1 cellular context compared by ENCODE assay signal in the genomic region with DNA sequence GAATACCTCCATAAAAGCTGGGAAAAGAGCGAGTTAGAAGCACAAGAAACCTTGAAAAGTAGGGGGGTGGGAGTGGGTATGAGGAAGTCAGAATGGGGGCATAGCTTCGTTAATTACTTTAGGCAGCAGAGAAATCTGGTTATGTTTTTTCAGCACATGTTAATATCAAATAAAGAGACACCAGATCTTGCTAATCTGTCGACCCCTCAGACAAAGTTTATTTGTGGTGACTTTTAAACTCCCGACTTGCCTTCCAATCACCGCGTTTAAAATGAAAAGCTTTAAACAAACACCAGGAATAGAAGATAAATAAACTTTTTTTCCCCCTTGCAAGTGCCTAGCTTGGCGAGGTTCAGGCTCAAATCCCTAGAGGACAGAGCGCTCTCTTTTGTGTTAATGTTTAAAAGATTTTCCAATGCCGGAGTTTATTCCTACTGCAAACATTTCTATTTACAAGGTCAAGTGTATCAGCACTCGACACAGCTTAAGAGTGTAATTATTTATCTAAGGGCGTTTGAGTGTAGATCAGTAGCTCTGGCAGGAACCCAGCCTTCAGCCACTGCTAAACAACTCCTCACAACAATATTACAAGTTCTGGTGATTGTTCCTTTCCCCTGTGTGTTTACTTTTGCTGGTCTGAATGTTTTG.
TF ChIP-seq lines count a peak whose summit lies in the region.

No MANE protein-coding gene starts in this region.

TF ChIP-seq in HepG2, 621 proteins besides CTCF, POLR2A, EP300 and RAD21 (continued from another document and continues in another):
- TF ChIP-seq, protein P1, sequence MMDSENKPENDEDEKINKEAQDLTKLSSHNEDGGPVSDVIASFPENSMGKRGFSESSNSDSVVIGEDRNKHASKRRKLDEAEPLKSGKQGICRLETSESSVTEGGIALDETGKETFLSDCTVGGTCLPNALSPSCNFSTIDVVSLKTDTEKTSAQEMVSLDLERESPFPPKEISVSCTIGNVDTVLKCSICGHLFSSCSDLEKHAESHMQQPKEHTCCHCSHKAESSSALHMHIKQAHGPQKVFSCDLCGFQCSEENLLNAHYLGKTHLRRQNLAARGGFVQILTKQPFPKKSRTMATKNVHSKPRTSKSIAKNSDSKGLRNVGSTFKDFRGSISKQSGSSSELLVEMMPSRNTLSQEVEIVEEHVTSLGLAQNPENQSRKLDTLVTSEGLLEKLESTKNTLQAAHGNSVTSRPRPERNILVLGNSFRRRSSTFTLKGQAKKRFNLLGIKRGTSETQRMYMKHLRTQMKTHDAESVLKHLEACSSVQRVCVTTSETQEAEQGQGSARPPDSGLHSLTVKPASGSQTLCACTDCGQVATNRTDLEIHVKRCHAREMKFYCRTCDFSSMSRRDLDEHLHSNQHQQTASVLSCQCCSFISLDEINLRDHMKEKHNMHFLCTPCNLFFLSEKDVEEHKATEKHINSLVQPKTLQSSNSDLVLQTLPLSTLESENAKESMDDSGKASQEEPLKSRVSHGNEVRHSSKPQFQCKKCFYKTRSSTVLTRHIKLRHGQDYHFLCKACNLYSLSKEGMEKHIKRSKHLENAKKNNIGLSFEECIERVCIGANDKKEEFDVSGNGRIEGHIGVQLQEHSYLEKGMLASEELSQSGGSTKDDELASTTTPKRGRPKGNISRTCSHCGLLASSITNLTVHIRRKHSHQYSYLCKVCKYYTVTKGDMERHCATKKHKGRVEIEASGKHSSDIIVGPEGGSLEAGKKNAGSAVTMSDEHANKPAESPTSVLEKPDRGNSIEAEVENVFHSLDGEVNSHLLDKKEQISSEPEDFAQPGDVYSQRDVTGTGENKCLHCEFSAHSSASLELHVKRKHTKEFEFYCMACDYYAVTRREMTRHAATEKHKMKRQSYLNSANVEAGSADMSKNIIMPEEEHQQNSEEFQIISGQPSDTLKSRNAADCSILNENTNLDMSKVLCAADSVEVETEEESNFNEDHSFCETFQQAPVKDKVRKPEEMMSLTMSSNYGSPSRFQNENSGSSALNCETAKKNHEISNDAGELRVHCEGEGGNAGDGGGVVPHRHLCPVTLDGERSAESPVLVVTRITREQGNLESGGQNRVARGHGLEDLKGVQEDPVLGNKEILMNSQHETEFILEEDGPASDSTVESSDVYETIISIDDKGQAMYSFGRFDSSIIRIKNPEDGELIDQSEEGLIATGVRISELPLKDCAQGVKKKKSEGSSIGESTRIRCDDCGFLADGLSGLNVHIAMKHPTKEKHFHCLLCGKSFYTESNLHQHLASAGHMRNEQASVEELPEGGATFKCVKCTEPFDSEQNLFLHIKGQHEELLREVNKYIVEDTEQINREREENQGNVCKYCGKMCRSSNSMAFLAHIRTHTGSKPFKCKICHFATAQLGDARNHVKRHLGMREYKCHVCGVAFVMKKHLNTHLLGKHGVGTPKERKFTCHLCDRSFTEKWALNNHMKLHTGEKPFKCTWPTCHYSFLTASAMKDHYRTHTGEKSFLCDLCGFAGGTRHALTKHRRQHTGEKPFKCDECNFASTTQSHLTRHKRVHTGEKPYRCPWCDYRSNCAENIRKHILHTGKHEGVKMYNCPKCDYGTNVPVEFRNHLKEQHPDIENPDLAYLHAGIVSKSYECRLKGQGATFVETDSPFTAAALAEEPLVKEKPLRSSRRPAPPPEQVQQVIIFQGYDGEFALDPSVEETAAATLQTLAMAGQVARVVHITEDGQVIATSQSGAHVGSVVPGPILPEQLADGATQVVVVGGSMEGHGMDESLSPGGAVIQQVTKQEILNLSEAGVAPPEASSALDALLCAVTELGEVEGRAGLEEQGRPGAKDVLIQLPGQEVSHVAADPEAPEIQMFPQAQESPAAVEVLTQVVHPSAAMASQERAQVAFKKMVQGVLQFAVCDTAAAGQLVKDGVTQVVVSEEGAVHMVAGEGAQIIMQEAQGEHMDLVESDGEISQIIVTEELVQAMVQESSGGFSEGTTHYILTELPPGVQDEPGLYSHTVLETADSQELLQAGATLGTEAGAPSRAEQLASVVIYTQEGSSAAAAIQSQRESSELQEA (CRISPR knock-in tag; IDR thresholded peaks at IDR 0.05; ENCODE audit: not compliant biosample characterization): no peak
- TF ChIP-seq RCOR2 (CRISPR knock-in tag; IDR thresholded peaks at IDR 0.05) (no peak), ZNF296 (CRISPR knock-in tag; conservative IDR thresholded peaks at IDR 0.05) (no peak), SMARCE1 (IDR thresholded peaks at IDR 0.05; ENCODE audit: borderline replicate concordance) (no peak), WIZ (CRISPR knock-in tag; IDR thresholded peaks at IDR 0.05) (no peak), ZNF431 (CRISPR knock-in tag; IDR thresholded peaks at IDR 0.05; ENCODE audit: borderline replicate concordance, low read depth) (no peak), MXD4 (CRISPR knock-in tag; IDR thresholded peaks at IDR 0.05) (no peak), KAT8 (CRISPR knock-in tag; IDR thresholded peaks at IDR 0.05) (no peak), RXRB (CRISPR knock-in tag; IDR thresholded peaks at IDR 0.05; ENCODE audit: borderline replicate concordance) (peak; percentile 26; the same call in 1 of the 2 replicates), AKAP8 (CRISPR knock-in tag; IDR thresholded peaks at IDR 0.05) (no peak), KLF13 (CRISPR knock-in tag; IDR thresholded peaks at IDR 0.05) (no peak), ZFX (CRISPR knock-in tag; IDR thresholded peaks at IDR 0.05; ENCODE audit: low read depth) (no peak), HOXD1 (CRISPR knock-in tag; IDR thresholded peaks at IDR 0.05) (no peak), ZC3H4 (CRISPR knock-in tag; IDR thresholded peaks at IDR 0.05; ENCODE audit: borderline replicate concordance) (no peak), ZNF768 (CRISPR knock-in tag; IDR thresholded peaks at IDR 0.05) (no peak), ETV5 (CRISPR knock-in tag; IDR thresholded peaks at IDR 0.05; ENCODE audit: borderline replicate concordance) (no peak), MTF2 (CRISPR knock-in tag; IDR thresholded peaks at IDR 0.05; ENCODE audit: borderline replicate concordance) (no peak), KDM5B (CRISPR knock-in tag; IDR thresholded peaks at IDR 0.05; ENCODE audit: borderline replicate concordance) (no peak), BRCA1 (CRISPR knock-in tag; IDR thresholded peaks at IDR 0.05) (no peak), ZNF674 (CRISPR knock-in tag; IDR thresholded peaks at IDR 0.05; ENCODE audit: low read depth) (no peak), ZNF749 (CRISPR knock-in tag; IDR thresholded peaks at IDR 0.05; ENCODE audit: borderline replicate concordance) (no peak), SMAD9 (CRISPR knock-in tag; IDR thresholded peaks at IDR 0.05) (no peak), XRCC5 (optimal IDR thresholded peaks at IDR 0.05; ENCODE audit: low read length) (no peak)
- TF ChIP-seq, protein P2, sequence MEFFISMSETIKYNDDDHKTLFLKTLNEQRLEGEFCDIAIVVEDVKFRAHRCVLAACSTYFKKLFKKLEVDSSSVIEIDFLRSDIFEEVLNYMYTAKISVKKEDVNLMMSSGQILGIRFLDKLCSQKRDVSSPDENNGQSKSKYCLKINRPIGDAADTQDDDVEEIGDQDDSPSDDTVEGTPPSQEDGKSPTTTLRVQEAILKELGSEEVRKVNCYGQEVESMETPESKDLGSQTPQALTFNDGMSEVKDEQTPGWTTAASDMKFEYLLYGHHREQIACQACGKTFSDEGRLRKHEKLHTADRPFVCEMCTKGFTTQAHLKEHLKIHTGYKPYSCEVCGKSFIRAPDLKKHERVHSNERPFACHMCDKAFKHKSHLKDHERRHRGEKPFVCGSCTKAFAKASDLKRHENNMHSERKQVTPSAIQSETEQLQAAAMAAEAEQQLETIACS (CRISPR knock-in tag; IDR thresholded peaks at IDR 0.05): no peak
- TF ChIP-seq, protein P3, sequence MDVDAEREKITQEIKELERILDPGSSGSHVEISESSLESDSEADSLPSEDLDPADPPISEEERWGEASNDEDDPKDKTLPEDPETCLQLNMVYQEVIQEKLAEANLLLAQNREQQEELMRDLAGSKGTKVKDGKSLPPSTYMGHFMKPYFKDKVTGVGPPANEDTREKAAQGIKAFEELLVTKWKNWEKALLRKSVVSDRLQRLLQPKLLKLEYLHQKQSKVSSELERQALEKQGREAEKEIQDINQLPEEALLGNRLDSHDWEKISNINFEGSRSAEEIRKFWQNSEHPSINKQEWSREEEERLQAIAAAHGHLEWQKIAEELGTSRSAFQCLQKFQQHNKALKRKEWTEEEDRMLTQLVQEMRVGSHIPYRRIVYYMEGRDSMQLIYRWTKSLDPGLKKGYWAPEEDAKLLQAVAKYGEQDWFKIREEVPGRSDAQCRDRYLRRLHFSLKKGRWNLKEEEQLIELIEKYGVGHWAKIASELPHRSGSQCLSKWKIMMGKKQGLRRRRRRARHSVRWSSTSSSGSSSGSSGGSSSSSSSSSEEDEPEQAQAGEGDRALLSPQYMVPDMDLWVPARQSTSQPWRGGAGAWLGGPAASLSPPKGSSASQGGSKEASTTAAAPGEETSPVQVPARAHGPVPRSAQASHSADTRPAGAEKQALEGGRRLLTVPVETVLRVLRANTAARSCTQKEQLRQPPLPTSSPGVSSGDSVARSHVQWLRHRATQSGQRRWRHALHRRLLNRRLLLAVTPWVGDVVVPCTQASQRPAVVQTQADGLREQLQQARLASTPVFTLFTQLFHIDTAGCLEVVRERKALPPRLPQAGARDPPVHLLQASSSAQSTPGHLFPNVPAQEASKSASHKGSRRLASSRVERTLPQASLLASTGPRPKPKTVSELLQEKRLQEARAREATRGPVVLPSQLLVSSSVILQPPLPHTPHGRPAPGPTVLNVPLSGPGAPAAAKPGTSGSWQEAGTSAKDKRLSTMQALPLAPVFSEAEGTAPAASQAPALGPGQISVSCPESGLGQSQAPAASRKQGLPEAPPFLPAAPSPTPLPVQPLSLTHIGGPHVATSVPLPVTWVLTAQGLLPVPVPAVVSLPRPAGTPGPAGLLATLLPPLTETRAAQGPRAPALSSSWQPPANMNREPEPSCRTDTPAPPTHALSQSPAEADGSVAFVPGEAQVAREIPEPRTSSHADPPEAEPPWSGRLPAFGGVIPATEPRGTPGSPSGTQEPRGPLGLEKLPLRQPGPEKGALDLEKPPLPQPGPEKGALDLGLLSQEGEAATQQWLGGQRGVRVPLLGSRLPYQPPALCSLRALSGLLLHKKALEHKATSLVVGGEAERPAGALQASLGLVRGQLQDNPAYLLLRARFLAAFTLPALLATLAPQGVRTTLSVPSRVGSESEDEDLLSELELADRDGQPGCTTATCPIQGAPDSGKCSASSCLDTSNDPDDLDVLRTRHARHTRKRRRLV (CRISPR knock-in tag; IDR thresholded peaks at IDR 0.05): no peak
- TF ChIP-seq, protein P4, sequence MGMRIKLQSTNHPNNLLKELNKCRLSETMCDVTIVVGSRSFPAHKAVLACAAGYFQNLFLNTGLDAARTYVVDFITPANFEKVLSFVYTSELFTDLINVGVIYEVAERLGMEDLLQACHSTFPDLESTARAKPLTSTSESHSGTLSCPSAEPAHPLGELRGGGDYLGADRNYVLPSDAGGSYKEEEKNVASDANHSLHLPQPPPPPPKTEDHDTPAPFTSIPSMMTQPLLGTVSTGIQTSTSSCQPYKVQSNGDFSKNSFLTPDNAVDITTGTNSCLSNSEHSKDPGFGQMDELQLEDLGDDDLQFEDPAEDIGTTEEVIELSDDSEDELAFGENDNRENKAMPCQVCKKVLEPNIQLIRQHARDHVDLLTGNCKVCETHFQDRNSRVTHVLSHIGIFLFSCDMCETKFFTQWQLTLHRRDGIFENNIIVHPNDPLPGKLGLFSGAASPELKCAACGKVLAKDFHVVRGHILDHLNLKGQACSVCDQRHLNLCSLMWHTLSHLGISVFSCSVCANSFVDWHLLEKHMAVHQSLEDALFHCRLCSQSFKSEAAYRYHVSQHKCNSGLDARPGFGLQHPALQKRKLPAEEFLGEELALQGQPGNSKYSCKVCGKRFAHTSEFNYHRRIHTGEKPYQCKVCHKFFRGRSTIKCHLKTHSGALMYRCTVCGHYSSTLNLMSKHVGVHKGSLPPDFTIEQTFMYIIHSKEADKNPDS (CRISPR knock-in tag; IDR thresholded peaks at IDR 0.05): no peak
- TF ChIP-seq, protein P5, sequence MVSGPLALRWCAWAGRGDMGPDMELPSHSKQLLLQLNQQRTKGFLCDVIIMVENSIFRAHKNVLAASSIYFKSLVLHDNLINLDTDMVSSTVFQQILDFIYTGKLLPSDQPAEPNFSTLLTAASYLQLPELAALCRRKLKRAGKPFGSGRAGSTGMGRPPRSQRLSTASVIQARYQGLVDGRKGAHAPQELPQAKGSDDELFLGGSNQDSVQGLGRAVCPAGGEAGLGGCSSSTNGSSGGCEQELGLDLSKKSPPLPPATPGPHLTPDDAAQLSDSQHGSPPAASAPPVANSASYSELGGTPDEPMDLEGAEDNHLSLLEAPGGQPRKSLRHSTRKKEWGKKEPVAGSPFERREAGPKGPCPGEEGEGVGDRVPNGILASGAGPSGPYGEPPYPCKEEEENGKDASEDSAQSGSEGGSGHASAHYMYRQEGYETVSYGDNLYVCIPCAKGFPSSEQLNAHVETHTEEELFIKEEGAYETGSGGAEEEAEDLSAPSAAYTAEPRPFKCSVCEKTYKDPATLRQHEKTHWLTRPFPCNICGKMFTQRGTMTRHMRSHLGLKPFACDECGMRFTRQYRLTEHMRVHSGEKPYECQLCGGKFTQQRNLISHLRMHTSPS (CRISPR knock-in tag; IDR thresholded peaks at IDR 0.05; ENCODE audit: low read depth): no peak
- TF ChIP-seq, protein P6, sequence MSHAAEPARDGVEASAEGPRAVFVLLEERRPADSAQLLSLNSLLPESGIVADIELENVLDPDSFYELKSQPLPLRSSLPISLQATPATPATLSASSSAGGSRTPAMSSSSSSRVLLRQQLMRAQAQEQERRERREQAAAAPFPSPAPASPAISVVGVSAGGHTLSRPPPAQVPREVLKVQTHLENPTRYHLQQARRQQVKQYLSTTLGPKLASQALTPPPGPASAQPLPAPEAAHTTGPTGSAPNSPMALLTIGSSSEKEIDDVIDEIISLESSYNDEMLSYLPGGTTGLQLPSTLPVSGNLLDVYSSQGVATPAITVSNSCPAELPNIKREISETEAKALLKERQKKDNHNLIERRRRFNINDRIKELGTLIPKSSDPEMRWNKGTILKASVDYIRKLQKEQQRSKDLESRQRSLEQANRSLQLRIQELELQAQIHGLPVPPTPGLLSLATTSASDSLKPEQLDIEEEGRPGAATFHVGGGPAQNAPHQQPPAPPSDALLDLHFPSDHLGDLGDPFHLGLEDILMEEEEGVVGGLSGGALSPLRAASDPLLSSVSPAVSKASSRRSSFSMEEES (CRISPR knock-in tag; IDR thresholded peaks at IDR 0.05): no peak
- TF ChIP-seq, protein P7, sequence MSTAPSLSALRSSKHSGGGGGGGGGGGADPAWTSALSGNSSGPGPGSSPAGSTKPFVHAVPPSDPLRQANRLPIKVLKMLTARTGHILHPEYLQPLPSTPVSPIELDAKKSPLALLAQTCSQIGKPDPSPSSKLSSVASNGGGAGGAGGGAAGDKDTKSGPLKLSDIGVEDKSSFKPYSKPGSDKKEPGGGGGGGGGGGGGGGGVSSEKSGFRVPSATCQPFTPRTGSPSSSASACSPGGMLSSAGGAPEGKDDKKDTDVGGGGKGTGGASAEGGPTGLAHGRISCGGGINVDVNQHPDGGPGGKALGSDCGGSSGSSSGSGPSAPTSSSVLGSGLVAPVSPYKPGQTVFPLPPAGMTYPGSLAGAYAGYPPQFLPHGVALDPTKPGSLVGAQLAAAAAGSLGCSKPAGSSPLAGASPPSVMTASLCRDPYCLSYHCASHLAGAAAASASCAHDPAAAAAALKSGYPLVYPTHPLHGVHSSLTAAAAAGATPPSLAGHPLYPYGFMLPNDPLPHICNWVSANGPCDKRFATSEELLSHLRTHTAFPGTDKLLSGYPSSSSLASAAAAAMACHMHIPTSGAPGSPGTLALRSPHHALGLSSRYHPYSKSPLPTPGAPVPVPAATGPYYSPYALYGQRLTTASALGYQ (CRISPR knock-in tag; IDR thresholded peaks at IDR 0.05): 0 out of 2 replicates have a peak, but pooled peaks have one; percentile 65
